Comparison of ENCODE assay signal across 24 cellular contexts in the genomic region with DNA sequence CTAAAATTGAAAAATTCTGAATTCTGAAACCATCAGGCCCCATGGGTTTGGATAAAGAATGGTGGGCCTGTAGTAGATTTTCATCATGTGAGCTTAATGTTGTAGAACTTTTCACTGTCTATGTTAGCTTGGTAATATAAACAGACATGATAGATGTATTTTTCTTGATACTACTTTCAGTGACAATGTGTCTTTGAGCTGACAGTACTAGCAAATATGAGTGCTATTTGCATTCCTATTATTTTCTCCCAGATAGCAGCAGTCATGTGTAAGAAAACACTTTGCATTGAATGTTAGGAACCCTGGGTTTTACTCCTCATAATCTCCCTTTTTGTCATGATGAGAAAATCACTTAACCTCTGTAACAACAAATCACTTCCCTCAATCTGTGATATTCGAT. TPM values are rescaled to one million over a fixed set of nuclear protein-coding genes. Genes with fewer than 3 reads are reported as not detected.
"Had no signal": no experiment of that assay in that cellular context is flagged by ENCODE, and none has a peak within 500 bp of the region (broad histone marks: within the 10 kb centered on the region; RNA-seq: fewer than 3 reads in every experiment).

No MANE protein-coding gene starts in this region.

- H3K4me1 Mint-ChIP-seq: brain had no signal

- H3K36me3 ChIP-seq: colonic mucosa, esophagus muscularis mucosa, left lung, right atrium auricular region, suprapubic skin had no signal

- H3K27ac Mint-ChIP-seq: activated CD8-positive, alpha-beta memory T cell treated with anti-CD3 and anti-CD28 coated beads, Interleukin-2, amount 10 ng/mL, durations not matched to agents 7 days and 5 days; activated T-cell treated with anti-CD3 and anti-CD28 coated beads, Interleukin-2, amount 50 U/mL, for 24 hours; brain; progenitor cell of endocrine pancreas had no signal

- H3K4me3 Mint-ChIP-seq: activated CD8-positive, alpha-beta memory T cell treated with anti-CD3 and anti-CD28 coated beads, Interleukin-2, amount 10 ng/mL, durations not matched to agents 7 days and 5 days; activated T-cell treated with anti-CD3 and anti-CD28 coated beads, Interleukin-2, amount 50 U/mL, for 24 hours; brain; natural killer cell had no signal

- H3K4me1 ChIP-seq: colonic mucosa, esophagus muscularis mucosa, right atrium auricular region, suprapubic skin had no signal

- ATAC-seq: activated CD8-positive, alpha-beta memory T cell treated with anti-CD3 and anti-CD28 coated beads, Interleukin-2, amount 10 ng/mL, durations not matched to agents 7 days and 5 days; left lung; natural killer cell had no signal

- H3K27me3 Mint-ChIP-seq: activated T-cell treated with anti-CD3 and anti-CD28 coated beads, Interleukin-2, amount 50 U/mL, for 24 hours; progenitor cell of endocrine pancreas; stimulated activated naive CD8-positive, alpha-beta T cell treated with anti-CD3 and anti-CD28 coated beads, Interleukin-15, Interleukin-2, amounts not matched to agents 100 ng/mL and 50 ng/mL, for 24 hours had no signal

- H3K27ac ChIP-seq: colonic mucosa, esophagus muscularis mucosa, right atrium auricular region, suprapubic skin had no signal

- H3K27me3 ChIP-seq: colonic mucosa, esophagus muscularis mucosa, left lung, right atrium auricular region, suprapubic skin had no signal

- DNase-seq: activated CD4-positive, alpha-beta T cell treated with anti-CD3 and anti-CD28 coated beads for 1 hour; activated CD4-positive, alpha-beta T cell treated with anti-CD3 and anti-CD28 coated beads, Interleukin-2, amount 50 U/mL, for 48 hours; activated CD8-positive, alpha-beta memory T cell treated with anti-CD3 and anti-CD28 coated beads, Interleukin-2, amount 10 ng/mL, durations not matched to agents 7 days and 5 days; activated effector memory CD4-positive, alpha-beta T cell treated with anti-CD3 and anti-CD28 coated beads, Interleukin-2, amount 50 U/mL, for 16 hours; activated T-cell treated with anti-CD3 and anti-CD28 coated beads, Interleukin-2, amount 50 U/mL, for 24 hours; central memory CD4-positive, alpha-beta T cell; colonic mucosa; hypothalamus; kidney; left lung; mammary epithelial cell; natural killer cell; occipital lobe; stimulated activated CD4-positive, alpha-beta T cell treated with anti-CD3 and anti-CD28 coated beads, Interleukin-4, amount 100 ng/mL, for 4 hours; stimulated activated CD8-positive, alpha-beta memory T cell treated with anti-CD3 and anti-CD28 coated beads, Interleukin-4, amount 100 ng/mL, for 48 hours; T-helper 9 cell had no signal

- H3K9me3 ChIP-seq: colonic mucosa, esophagus muscularis mucosa, left lung, right atrium auricular region, suprapubic skin had no signal

- H3K9me3 Mint-ChIP-seq: activated naive CD4-positive, alpha-beta T cell treated with anti-CD3 and anti-CD28 coated beads, Interleukin-2, amount 50 U/mL, for 24 hours; brain; natural killer cell; stimulated activated naive CD8-positive, alpha-beta T cell treated with anti-CD3 and anti-CD28 coated beads, Interleukin-15, Interleukin-2, amounts not matched to agents 100 ng/mL and 50 ng/mL, for 24 hours had no signal

- FAIRE-seq: kidney had no signal

- H3K36me3 Mint-ChIP-seq: activated naive CD4-positive, alpha-beta T cell treated with anti-CD3 and anti-CD28 coated beads, Interleukin-2, amount 50 U/mL, for 24 hours; brain; natural killer cell had no signal

- H3K4me3 ChIP-seq: colonic mucosa, esophagus muscularis mucosa, left lung, right atrium auricular region, skin epidermis, suprapubic skin had no signal

RNA-seq across cellular contexts. Expression of a gene that starts 18.1 kb away (rescaled TPM):
- total RNA-seq: activated CD8-positive, alpha-beta memory T cell treated with anti-CD3 and anti-CD28 coated beads, Interleukin-2, amount 10 ng/mL, durations not matched to agents 7 days and 5 days; progenitor cell of endocrine pancreas had no signal
